21 cellular contexts compared by ENCODE assay signal in genomic region chr18:12455511-12455910, GRCh38. TPM values are rescaled to one million over a fixed set of nuclear protein-coding genes. Genes with fewer than 3 reads are reported as not detected.
DNase-seq lines count a peak whose midpoint lies in the region; ATAC-seq and TF ChIP-seq lines count a peak whose summit lies in the region.
"Had no signal": no experiment of that assay in that cellular context is flagged by ENCODE, and none has a peak within 500 bp of the region (broad histone marks: within the 10 kb centered on the region; RNA-seq: fewer than 3 reads in every experiment).

No MANE protein-coding gene starts in this region.

- no peak for TF ChIP-seq CTCF in AG04450 (IDR thresholded peaks at IDR 0.05; ENCODE audit: low read depth, low read length)
- TF ChIP-seq CTCF in fibroblast of villous mesenchyme (IDR thresholded peaks at IDR 0.05; ENCODE audit: insufficient read depth, low read depth, low read length): no peak
- TF ChIP-seq CTCF in neural crest cell (conservative IDR thresholded peaks at IDR 0.05): no peak

- peaks cover 22% of the 10 kb centered on the region for H3K36me3 Mint-ChIP-seq in neural crest cell (ENCODE audit: low read depth)
- no peaks in the 10 kb centered on the region for H3K36me3 Mint-ChIP-seq in natural killer cell treated with Interleukin-12 subunit alpha and Interleukin-12 subunit beta and Interleukin-15 and Interleukin-18, amount 100 ng/mL, for 72 hours
- H3K36me3 Mint-ChIP-seq: activated naive CD8-positive, alpha-beta T cell treated with anti-CD3 and anti-CD28 coated beads for 36 hours had no signal

- no peak overlapping the region for H3K4me3 ChIP-seq in AG04450 (ENCODE audit: low read depth, low read length)
- no peak overlapping the region for H3K4me3 ChIP-seq in fibroblast of villous mesenchyme (ENCODE audit: low read depth, low read length)
- H3K4me3 ChIP-seq: coronary artery, GM12878, lower lobe of right lung, SJSA1, smooth muscle cell had no signal

- peaks cover 60% of the 10 kb centered on the region for H3K4me1 Mint-ChIP-seq in neural crest cell
- H3K4me1 Mint-ChIP-seq in natural killer cell treated with Interleukin-12 subunit alpha and Interleukin-12 subunit beta and Interleukin-15 and Interleukin-18, amount 100 ng/mL, for 72 hours (ENCODE audit: low read depth in 2 of 2): no peaks in the 10 kb centered on the region
- H3K4me1 Mint-ChIP-seq: activated naive CD8-positive, alpha-beta T cell treated with anti-CD3 and anti-CD28 coated beads for 36 hours; stimulated activated naive B cell treated with anti-CD40 and anti-IgM and Interleukin-4, amounts not matched to agents 10 μg/mL and 1 μg/mL and 100 μg/mL, for 72 hours had no signal

- no peaks in the 10 kb centered on the region for H3K9me3 ChIP-seq in AG04450 (ENCODE audit: control insufficient read depth, insufficient read depth, low read length)
- H3K9me3 ChIP-seq: lower lobe of right lung, SJSA1 had no signal

- ATAC-seq in natural killer cell treated with Interleukin-12 subunit alpha and Interleukin-12 subunit beta and Interleukin-15 and Interleukin-18, amount 100 ng/mL, for 72 hours: no peak
- ATAC-seq in GM18502 (IDR thresholded peaks at IDR 0.05; ENCODE audit: poor library complexity, unreplicated experiment): no peak
- ATAC-seq: GM12878; HCT116; lower lobe of right lung; stimulated activated naive B cell treated with anti-CD40 and anti-IgM and Interleukin-4, amounts not matched to agents 10 μg/mL and 1 μg/mL and 100 μg/mL, for 72 hours had no signal

- H3K27me3 ChIP-seq in AG04450 (ENCODE audit: control insufficient read depth, insufficient read depth, low read length): no peaks in the 10 kb centered on the region
- H3K27me3 ChIP-seq: SJSA1 had no signal

- H3K4me3 Mint-ChIP-seq in neural crest cell: peak overlapping the region; percentile 56
- no peak overlapping the region for H3K4me3 Mint-ChIP-seq in natural killer cell treated with Interleukin-12 subunit alpha and Interleukin-12 subunit beta and Interleukin-15 and Interleukin-18, amount 100 ng/mL, for 72 hours
- H3K4me3 Mint-ChIP-seq: activated naive CD8-positive, alpha-beta T cell treated with anti-CD3 and anti-CD28 coated beads for 36 hours; activated T-cell treated with anti-CD3 and anti-CD28 coated beads, Interleukin-2, amount 50 U/mL, for 24 hours; stimulated activated naive B cell treated with anti-CD40 and anti-IgM and Interleukin-4, amounts not matched to agents 10 μg/mL and 1 μg/mL and 100 μg/mL, for 72 hours had no signal

- CTCF ChIA-PET in AG04450 (lab: Charles Lee): interaction anchor here (1.9 kb wide), 1 partner anchor 64 kb away, joined by 4 read pairs; no protein-coding TSS in a partner anchor

- POLR2A ChIA-PET in AG04450 (lab: Yijun Ruan, JAX): no interaction called here

- H3K27ac ChIP-seq in AG04450 (ENCODE audit: low read depth, low read length): no peak overlapping the region
- H3K27ac ChIP-seq: lower lobe of right lung, SJSA1 had no signal

- DNase-seq in AG04450 (ENCODE audit: low read depth, low spot score): peak; percentile 53
- peak; percentile 15 to 97 (median 88) for DNase-seq in anterior cingulate cortex (lab: John Stamatoyannopoulos, UW)
- peak; percentile 63 for DNase-seq in fibroblast of villous mesenchyme (ENCODE audit: low read depth)
- peak; percentile 63 for DNase-seq in neural crest cell (ENCODE audit: low read depth, low spot score)
- no peak for DNase-seq in natural killer cell treated with Interleukin-12 subunit alpha and Interleukin-12 subunit beta and Interleukin-15 and Interleukin-18, amount 100 ng/mL, for 72 hours (ENCODE audit: low spot score)
- no peak for DNase-seq in NCI-H1694 (lab: John Stamatoyannopoulos, UW)
- DNase-seq in NCI-H2081 treated with DMSO at 0.1 percent for 48 hours (lab: John Stamatoyannopoulos, UW): no peak
- DNase-seq: activated CD4-positive, alpha-beta T cell treated with anti-CD3 and anti-CD28 coated beads, Interleukin-2, amount 50 U/mL, for 1 hour; activated naive CD8-positive, alpha-beta T cell treated with anti-CD3 and anti-CD28 coated beads for 36 hours; activated T-cell treated with anti-CD3 and anti-CD28 coated beads, Interleukin-2, amount 50 U/mL, for 24 hours; erythroblast; lower lobe of right lung; NCI-H510A; OCI-M1; stimulated activated naive B cell treated with anti-CD40 and anti-IgM and Interleukin-4, amounts not matched to agents 10 μg/mL and 1 μg/mL and 100 μg/mL, for 72 hours had no signal

- H3K27me3 Mint-ChIP-seq in neural crest cell (ENCODE audit: low read depth): no peaks in the 10 kb centered on the region
- no peaks in the 10 kb centered on the region for H3K27me3 Mint-ChIP-seq in natural killer cell treated with Interleukin-12 subunit alpha and Interleukin-12 subunit beta and Interleukin-15 and Interleukin-18, amount 100 ng/mL, for 72 hours
- H3K27me3 Mint-ChIP-seq: activated naive CD8-positive, alpha-beta T cell treated with anti-CD3 and anti-CD28 coated beads for 36 hours; activated T-cell treated with anti-CD3 and anti-CD28 coated beads, Interleukin-2, amount 50 U/mL, for 24 hours had no signal

- no peaks in the 10 kb centered on the region for H3K9me3 Mint-ChIP-seq in neural crest cell
- H3K9me3 Mint-ChIP-seq in natural killer cell treated with Interleukin-12 subunit alpha and Interleukin-12 subunit beta and Interleukin-15 and Interleukin-18, amount 100 ng/mL, for 72 hours: no peaks in the 10 kb centered on the region
- H3K9me3 Mint-ChIP-seq: activated naive CD8-positive, alpha-beta T cell treated with anti-CD3 and anti-CD28 coated beads for 36 hours; activated T-cell treated with anti-CD3 and anti-CD28 coated beads, Interleukin-2, amount 50 U/mL, for 24 hours; stimulated activated naive B cell treated with anti-CD40 and anti-IgM and Interleukin-4, amounts not matched to agents 10 μg/mL and 1 μg/mL and 100 μg/mL, for 72 hours had no signal

- peak overlapping the region; percentile 93 for H3K27ac Mint-ChIP-seq in neural crest cell (ENCODE audit: unreplicated experiment)
- no peak overlapping the region for H3K27ac Mint-ChIP-seq in natural killer cell treated with Interleukin-12 subunit alpha and Interleukin-12 subunit beta and Interleukin-15 and Interleukin-18, amount 100 ng/mL, for 72 hours
- H3K27ac Mint-ChIP-seq: activated naive CD8-positive, alpha-beta T cell treated with anti-CD3 and anti-CD28 coated beads for 36 hours; activated T-cell treated with anti-CD3 and anti-CD28 coated beads, Interleukin-2, amount 50 U/mL, for 24 hours; stimulated activated naive B cell treated with anti-CD40 and anti-IgM and Interleukin-4, amounts not matched to agents 10 μg/mL and 1 μg/mL and 100 μg/mL, for 72 hours had no signal

RNA-seq across cellular contexts. Expression of gene PRELID3A, which starts 47.8 kb away (rescaled TPM):
- 4.7 and 6.0 TPM in 2 replicates for polyA plus RNA-seq in AG04450 (2011; rRNA removed)
- 1.4 and 1.5 TPM in 2 replicates for polyA minus RNA-seq in AG04450 (2011; rRNA and poly(A)+ RNA removed)
- total RNA-seq in fibroblast of villous mesenchyme (4.3 and 5.5 TPM in 2 replicates), neural crest cell (21.6 and 32.5 TPM in 2 replicates)
- total RNA-seq in natural killer cell treated with Interleukin-12 subunit alpha and Interleukin-12 subunit beta and Interleukin-15 and Interleukin-18, amount 100 ng/mL, for 72 hours: 1 to 10 TPM in 1 of 2 donors, under 1 TPM in 1; 0.78 to 3.2 TPM

Comparison
In these comparisons a context has a peak if more than half of its experiments do, and no peak if none do; other contexts are left out.
1. DNase-seq: peak in AG04450 (single experiment), anterior cingulate cortex (58 of 58), fibroblast of villous mesenchyme (single experiment) and neural crest cell (single experiment); none in natural killer cell treated with Interleukin-12 subunit alpha and Interleukin-12 subunit beta and Interleukin-15 and Interleukin-18, amount 100 ng/mL, for 72 hours (single experiment), NCI-H1694 (single experiment) and NCI-H2081 treated with DMSO at 0.1 percent for 48 hours (single experiment).